In genomic region chr22:25085930-25086901, GRCh38 we compare ENCODE assay signal across 8 cellular contexts.
DNase-seq lines count a peak whose midpoint lies in the region; ATAC-seq and TF ChIP-seq lines count a peak whose summit lies in the region.

No MANE protein-coding gene starts in this region.

- peaks cover 9% of the 10 kb centered on the region for H3K4me1 ChIP-seq in OCI-LY7 (ENCODE audit: insufficient read depth, low read length, poor library complexity, severe bottlenecking)
- no peaks in the 10 kb centered on the region for H3K4me1 ChIP-seq in Karpas-422 (ENCODE audit: low read length)

- CTCF ChIA-PET in OCI-LY7 (lab: Charles Lee; ENCODE audit: unreplicated experiment), result no interaction called here

- H3K27me3 Mint-ChIP-seq in immature natural killer cell (ENCODE audit: low read depth in 3 of 3), result peaks cover 2 to 7% (median 3%) of the 10 kb centered on the region in 3 donors

- DNase-seq in GM12864 (ENCODE audit: low read depth) (peak; percentile 21), OCI-LY7 (ENCODE audit: low spot score) (peak; percentile 4), immature natural killer cell (no peak), Karpas-422 (no peak), mucosa of gallbladder (ENCODE audit: low spot score) (no peak)
- DNase-seq in stimulated activated CD4-positive, alpha-beta T cell treated with anti-CD3 and anti-CD28 coated beads, Interleukin-12 subunit alpha, Interleukin-12 subunit beta, amount 100 ng/mL, for 4 hours, result no peak

- H3K36me3 Mint-ChIP-seq in immature natural killer cell, result no peaks in the 10 kb centered on the region

- peaks cover 51 to 53% of the 10 kb centered on the region in 2 donors for H3K4me1 Mint-ChIP-seq in immature natural killer cell

- peak overlapping the region; percentile 2 to 65 (median 52) for H3K27ac Mint-ChIP-seq in immature natural killer cell

- TF ChIP-seq CTCF in GM12864 (IDR thresholded peaks at IDR 0.05; ENCODE audit: low read depth, low read length, missing control alignments), result no peak
- TF ChIP-seq CTCF in OCI-LY7 (conservative IDR thresholded peaks at IDR 0.05; ENCODE audit: low read length), result no peak

- H3K9me2 ChIP-seq in OCI-LY7 (ENCODE audit: insufficient read depth, low read length) (no peaks in the 10 kb centered on the region), Karpas-422 (replicated peaks; ENCODE audit: insufficient read depth, low read length) (no peaks in the 10 kb centered on the region)

- BruUV-seq in OCI-LY7 (replicated peaks; lab: Mats Ljungman, UMichigan), result no TSS peak

- H3K9me3 ChIP-seq in OCI-LY7 (ENCODE audit: low read length) (no peaks in the 10 kb centered on the region), Karpas-422 (ENCODE audit: low read length) (no peaks in the 10 kb centered on the region)

- H3K4me3 ChIP-seq in GM12864 (ENCODE audit: low read depth, low read length), result no peak overlapping the region
- no peak overlapping the region for H3K4me3 ChIP-seq in OCI-LY7 (ENCODE audit: low read depth, low read length, poor library complexity, severe bottlenecking)
- H3K4me3 ChIP-seq in Karpas-422 (ENCODE audit: low read length), result no peak overlapping the region

- H2AFZ ChIP-seq in OCI-LY7 (ENCODE audit: low read length) (no peak overlapping the region), Karpas-422 (ENCODE audit: low read length) (no peak overlapping the region)

- H4K20me1 ChIP-seq in OCI-LY7 (ENCODE audit: insufficient read depth, low read length) (no peaks in the 10 kb centered on the region), Karpas-422 (ENCODE audit: insufficient read depth, low read depth, low read length) (no peaks in the 10 kb centered on the region)

- POLR2A ChIA-PET in OCI-LY7 (lab: Charles Lee), result interaction anchor here (0.5 to 0.6 kb wide), 2 partner anchors 360 to 1412 kb away, joined by 3 to 6 read pairs; no protein-coding TSS in a partner anchor

- peak; percentile 71 for ATAC-seq in GM21576 (IDR thresholded peaks at IDR 0.05; ENCODE audit: unreplicated experiment)
- no peak for ATAC-seq in GM18519 (IDR thresholded peaks at IDR 0.05; ENCODE audit: low FRiP score, unreplicated experiment)

- no peaks in the 10 kb centered on the region for H3K27me3 ChIP-seq in Karpas-422 (ENCODE audit: low read length)

- H3K79me2 ChIP-seq in OCI-LY7 (ENCODE audit: insufficient read depth, low read depth, low read length), result no peaks in the 10 kb centered on the region
- no peaks in the 10 kb centered on the region for H3K79me2 ChIP-seq in Karpas-422 (ENCODE audit: low read length)

- no peak overlapping the region for H3K27ac ChIP-seq in OCI-LY7 (ENCODE audit: low read depth, low read length, poor library complexity, severe bottlenecking)
- H3K27ac ChIP-seq in Karpas-422 (ENCODE audit: low read length), result no peak overlapping the region

- no peaks in the 10 kb centered on the region for H3K9me3 Mint-ChIP-seq in immature natural killer cell

- H3K4me3 Mint-ChIP-seq in immature natural killer cell, result peak overlapping the region; percentile 13 to 68 (median 53)

- intact Hi-C loops in OCI-LY7 (cut with micrococcal nuclease; ENCODE audit: unreplicated experiment), result loop anchor here (10.0 kb wide), 1 partner anchor 249 kb away; no protein-coding TSS in a partner anchor

- H3K36me3 ChIP-seq in OCI-LY7 (ENCODE audit: insufficient read depth, low read length) (no peaks in the 10 kb centered on the region), Karpas-422 (ENCODE audit: insufficient read depth, low read length) (no peaks in the 10 kb centered on the region)

- no peak overlapping the region for H3K9ac ChIP-seq in Karpas-422 (ENCODE audit: low read length)

- H3K4me2 ChIP-seq in OCI-LY7 (ENCODE audit: low read length) (peak overlapping the region; percentile 23; the same call in 1 of the 2 replicates), Karpas-422 (ENCODE audit: low read depth, low read length, poor library complexity, severe bottlenecking) (no peak overlapping the region)

Comparison
In these comparisons a context has a peak if more than half of its experiments do, and no peak if none do; other contexts are left out.
1. DNase-seq: peak in GM12864 (single experiment) and OCI-LY7 (single experiment); none in immature natural killer cell (0 of 3), Karpas-422 (single experiment), mucosa of gallbladder (single experiment) and stimulated activated CD4-positive, alpha-beta T cell treated with anti-CD3 and anti-CD28 coated beads, Interleukin-12 subunit alpha, Interleukin-12 subunit beta, amount 100 ng/mL, for 4 hours (single experiment).